In the genomic region with DNA sequence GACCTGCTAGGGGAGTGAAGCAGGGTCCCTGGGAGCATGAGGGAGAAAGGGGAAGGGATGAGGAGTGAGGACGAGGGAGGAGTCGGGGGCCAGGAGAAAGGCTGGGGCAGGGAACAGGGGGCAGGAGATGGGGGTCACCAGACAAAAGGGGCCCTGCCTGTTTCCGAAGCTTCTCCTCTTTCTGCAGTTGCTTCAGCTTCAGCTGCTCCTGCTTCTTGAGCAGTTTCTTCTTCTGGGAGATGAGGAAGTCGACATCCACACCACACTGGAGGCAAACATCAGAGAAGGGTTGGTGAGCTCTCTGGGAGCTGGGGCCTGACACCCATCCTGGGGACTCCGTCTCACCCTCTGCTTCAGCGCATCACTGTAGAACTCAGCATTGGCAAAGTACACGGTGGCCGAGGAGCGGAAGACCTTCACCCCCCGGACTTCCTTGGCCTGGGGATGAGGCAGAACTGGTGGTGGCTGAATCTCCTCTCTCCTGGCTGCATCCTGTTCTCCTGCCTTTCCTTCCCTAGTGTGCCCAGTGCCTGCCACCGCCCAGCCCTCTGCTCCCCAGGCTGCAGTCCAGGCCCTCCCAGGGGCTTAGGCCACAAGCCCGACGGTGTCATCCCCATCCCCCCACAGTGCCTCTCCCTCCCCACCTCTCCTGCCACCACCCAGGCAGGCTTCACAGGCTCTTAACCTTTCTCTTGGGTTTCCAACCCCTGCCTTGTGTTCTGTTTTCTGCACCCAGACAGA, we compare ENCODE assay signal across 28 cellular contexts. TPM values are rescaled to one million over a fixed set of nuclear protein-coding genes. Genes with fewer than 3 reads are reported as not detected.
"Had no signal": no experiment of that assay in that cellular context is flagged by ENCODE, and none has a peak within 500 bp of the region (broad histone marks: within the 10 kb centered on the region; RNA-seq: fewer than 3 reads in every experiment).

No MANE protein-coding gene starts in this region.

- H3K9me3 ChIP-seq: esophagus squamous epithelium, gastroesophageal sphincter, left ventricle myocardium inferior, lower lobe of right lung, ovary, right atrium auricular region, sigmoid colon, stomach, thoracic aorta, transverse colon had no signal

- ATAC-seq: gastroesophageal sphincter, left cardiac atrium, lower lobe of right lung had no signal

- H3K4me3 ChIP-seq: esophagus squamous epithelium, gastroesophageal sphincter, left ventricle myocardium inferior, lower lobe of right lung, ovary, right atrium auricular region, sigmoid colon, skin epidermis, stomach, thoracic aorta, transverse colon had no signal

- H3K9me3 Mint-ChIP-seq: memory B cell, mesothelial cell of epicardium, nephron had no signal

- H3K27ac ChIP-seq: esophagus squamous epithelium, gastroesophageal sphincter, left ventricle myocardium inferior, lower lobe of right lung, ovary, right atrium auricular region, sigmoid colon, skin epidermis, stomach, thoracic aorta, transverse colon had no signal

- H3K4me1 ChIP-seq: gastroesophageal sphincter, left ventricle myocardium inferior, lower lobe of right lung, right atrium auricular region, sigmoid colon had no signal

- H3K27me3 ChIP-seq: esophagus squamous epithelium, gastroesophageal sphincter, ovary, right atrium auricular region, sigmoid colon, stomach, transverse colon had no signal

- H3K4me3 Mint-ChIP-seq: memory B cell, mesothelial cell of epicardium, nephron had no signal

- H3K4me1 Mint-ChIP-seq: mesothelial cell of epicardium, nephron had no signal

- H3K27ac Mint-ChIP-seq: memory B cell, mesothelial cell of epicardium, nephron had no signal

- H3K36me3 ChIP-seq: ovary had no signal

- DNase-seq: cortex of kidney; effector memory CD4-positive, alpha-beta T cell; esophagus squamous epithelium; foreskin fibroblast; kidney; left cardiac atrium; left ventricle myocardium inferior; lower lobe of right lung; ovary; sigmoid colon; stimulated activated CD4-positive, alpha-beta T cell treated with anti-CD3 and anti-CD28 coated beads, Interleukin-2, amount 100 ng/mL, for 24 hours; stimulated activated CD4-positive, alpha-beta T cell treated with anti-CD3 and anti-CD28 coated beads, Interleukin-4, amount 100 ng/mL, for 4 hours; stimulated activated naive CD4-positive, alpha-beta T cell; stomach; substantia nigra; transverse colon had no signal

- H3K27me3 Mint-ChIP-seq: memory B cell had no signal

RNA-seq across cellular contexts. Expression of a gene that starts 6.9 kb away (rescaled TPM):
- total RNA-seq: epithelial cell of proximal tubule, esophagus squamous epithelium, gastroesophageal sphincter, kidney, left cardiac atrium, left ventricle myocardium inferior, lower lobe of right lung, mesothelial cell of epicardium, mucosa of gallbladder, myocyte, ovary, posterior vena cava, right atrium auricular region, sigmoid colon, stomach, ureter had no signal
- polyA plus RNA-seq: ovary had no signal
